ENCODE assay signal across 14 cellular contexts in genomic region chr15:67307889-67308597, GRCh38.
"Had no signal": no experiment of that assay in that cellular context is flagged by ENCODE, and none has a peak within 500 bp of the region (broad histone marks: within the 10 kb centered on the region; RNA-seq: fewer than 3 reads in every experiment).

No MANE protein-coding gene starts in this region.

- H3K4me3 ChIP-seq: colonic mucosa, gastroesophageal sphincter, tibial artery had no signal

- H3K9me3 ChIP-seq: colonic mucosa, gastroesophageal sphincter, neutrophil, tibial artery had no signal

- H3K4me1 ChIP-seq: colonic mucosa, tibial artery had no signal

- ATAC-seq: gastroesophageal sphincter, left ventricle myocardium superior had no signal

- H3K27ac ChIP-seq: colonic mucosa, gastroesophageal sphincter, neutrophil, tibial artery had no signal

- H3K4me1 Mint-ChIP-seq: activated naive CD4-positive, alpha-beta T cell treated with anti-CD3 and anti-CD28 coated beads, Interleukin-2, amount 10 ng/mL, durations not matched to agents 7 days and 5 days; stimulated activated effector memory CD8-positive, alpha-beta T cell treated with anti-CD3 and anti-CD28 coated beads, Interleukin-12 subunit alpha, Interleukin-12 subunit beta, amount 100 ng/mL, for 72 hours had no signal

- H3K36me3 ChIP-seq: colonic mucosa, gastroesophageal sphincter, neutrophil, tibial artery had no signal

- H3K4me3 Mint-ChIP-seq: activated naive CD4-positive, alpha-beta T cell treated with anti-CD3 and anti-CD28 coated beads, Interleukin-2, amount 10 ng/mL, durations not matched to agents 7 days and 5 days; stimulated activated effector memory CD8-positive, alpha-beta T cell treated with anti-CD3 and anti-CD28 coated beads, Interleukin-12 subunit alpha, Interleukin-12 subunit beta, amount 100 ng/mL, for 72 hours; T-helper 1 cell treated with Interleukin-12 subunit alpha and Interleukin-12 subunit beta and Interleukin-4 antibody, amounts not matched to agents 30 μg/mL and 1 μg/mL, for 36 hours had no signal

- H3K36me3 Mint-ChIP-seq: activated naive CD4-positive, alpha-beta T cell treated with anti-CD3 and anti-CD28 coated beads, Interleukin-2, amount 10 ng/mL, durations not matched to agents 7 days and 5 days; stimulated activated effector memory CD8-positive, alpha-beta T cell treated with anti-CD3 and anti-CD28 coated beads, Interleukin-12 subunit alpha, Interleukin-12 subunit beta, amount 100 ng/mL, for 72 hours had no signal

- H3K9me3 Mint-ChIP-seq: activated naive CD4-positive, alpha-beta T cell treated with anti-CD3 and anti-CD28 coated beads, Interleukin-2, amount 10 ng/mL, durations not matched to agents 7 days and 5 days; activated T-helper 2 cell treated with anti-CD3 and anti-CD28 coated beads, Interferon-gamma antibody, Interleukin-2, Interleukin-4, amounts not matched to agents 10 μg/mL and 5 μg/mL and 100 μg/mL, durations not matched to agents 14 hours and 24 hours and 36 hours; stimulated activated effector memory CD8-positive, alpha-beta T cell treated with anti-CD3 and anti-CD28 coated beads, Interleukin-12 subunit alpha, Interleukin-12 subunit beta, amount 100 ng/mL, for 72 hours; T-helper 1 cell treated with Interleukin-12 subunit alpha and Interleukin-12 subunit beta and Interleukin-4 antibody, amounts not matched to agents 30 μg/mL and 1 μg/mL, for 36 hours had no signal

- DNase-seq: activated naive CD4-positive, alpha-beta T cell treated with anti-CD3 and anti-CD28 coated beads, Interleukin-2, amount 10 ng/mL, durations not matched to agents 7 days and 5 days; caudate nucleus; colonic mucosa; effector CD4-positive, alpha-beta T cell; kidney; left ventricle myocardium superior; posterior cingulate gyrus; small intestine; tibial artery had no signal

- H3K27me3 ChIP-seq: colonic mucosa, gastroesophageal sphincter, neutrophil, tibial artery had no signal

- H3K27ac Mint-ChIP-seq: activated naive CD4-positive, alpha-beta T cell treated with anti-CD3 and anti-CD28 coated beads, Interleukin-2, amount 10 ng/mL, durations not matched to agents 7 days and 5 days; activated T-helper 2 cell treated with anti-CD3 and anti-CD28 coated beads, Interferon-gamma antibody, Interleukin-2, Interleukin-4, amounts not matched to agents 10 μg/mL and 5 μg/mL and 100 μg/mL, durations not matched to agents 14 hours and 24 hours and 36 hours; stimulated activated effector memory CD8-positive, alpha-beta T cell treated with anti-CD3 and anti-CD28 coated beads, Interleukin-12 subunit alpha, Interleukin-12 subunit beta, amount 100 ng/mL, for 72 hours; T-helper 1 cell treated with Interleukin-12 subunit alpha and Interleukin-12 subunit beta and Interleukin-4 antibody, amounts not matched to agents 30 μg/mL and 1 μg/mL, for 36 hours had no signal
